ENCODE assay signal across 2 cellular contexts in genomic region chr9:88829276-88829675, GRCh38.
TF ChIP-seq lines count a peak whose summit lies in the region.

No MANE protein-coding gene starts in this region.

TF ChIP-seq in SK-N-SH treated with all-trans-retinoic acid at 6 μM for 48 hours, 23 proteins besides CTCF, POLR2A, EP300 and RAD21 (continued from another document):
- no peak for TF ChIP-seq TSHZ2 (CRISPR knock-in tag; IDR thresholded peaks at IDR 0.05)

TF ChIP-seq in SK-N-SH, 30 proteins besides CTCF, POLR2A, EP300 and RAD21 (continued from another document):
- TF ChIP-seq USF1 (IDR thresholded peaks at IDR 0.05; ENCODE audit: borderline replicate concordance, low read depth) (no peak), EZH2phosphoT487 (IDR thresholded peaks at IDR 0.05; ENCODE audit: borderline replicate concordance, low read depth) (no peak), USF2 (IDR thresholded peaks at IDR 0.05; ENCODE audit: borderline replicate concordance, low read depth, low read length) (no peak), RFX5 (IDR thresholded peaks at IDR 0.05; ENCODE audit: low read length) (no peak), CHD2 (IDR thresholded peaks at IDR 0.05; ENCODE audit: low read length, partially characterized antibody) (no peak), RCOR1 (IDR thresholded peaks at IDR 0.05; ENCODE audit: low read length) (no peak), JUND (IDR thresholded peaks at IDR 0.05) (no peak)
